Comparison of ENCODE assay signal across 23 cellular contexts in the genomic region with DNA sequence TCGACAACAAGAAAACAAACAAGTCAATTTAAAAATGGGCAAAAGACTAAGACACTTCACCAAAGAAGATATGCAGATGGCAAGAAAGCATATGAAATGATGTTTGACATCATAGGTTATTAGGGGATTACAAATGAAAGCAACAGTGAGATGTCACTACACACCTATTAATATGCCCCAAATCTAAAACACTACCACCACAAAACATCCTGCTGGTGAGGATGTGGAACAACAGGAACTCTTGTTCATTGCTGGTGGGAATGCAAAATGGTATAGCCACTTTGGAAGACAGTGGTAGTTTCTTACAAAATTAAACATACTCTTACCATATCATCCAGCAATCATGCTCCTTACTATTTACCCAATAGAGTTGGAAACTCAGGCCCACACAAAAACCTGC. TPM values are rescaled to one million over a fixed set of nuclear protein-coding genes. Genes with fewer than 3 reads are reported as not detected.
DNase-seq lines count a peak whose midpoint lies in the region; ATAC-seq and TF ChIP-seq lines count a peak whose summit lies in the region.
"Had no signal": no experiment of that assay in that cellular context is flagged by ENCODE, and none has a peak within 500 bp of the region (broad histone marks: within the 10 kb centered on the region; RNA-seq: fewer than 3 reads in every experiment).

No MANE protein-coding gene starts in this region.

- POLR2A ChIA-PET in PC-3 (lab: Charles Lee; ENCODE audit: unreplicated experiment): no interaction called here

- BruUV-seq in PC-3 (replicated peaks; lab: Mats Ljungman, UMichigan): no TSS peak

- H3K27ac ChIP-seq in PC-3 (ENCODE audit: low read length) (no peak overlapping the region), lower lobe of right lung (no peak overlapping the region)
- H3K27ac ChIP-seq: right lobe of liver, testis had no signal

- ATAC-seq in PC-3 (no peak), lower lobe of right lung (no peak), GM18909 (IDR thresholded peaks at IDR 0.05; ENCODE audit: poor library complexity, unreplicated experiment) (no peak)
- no peak for ATAC-seq in activated T-cell treated with anti-CD3 and anti-CD28 coated beads, Interleukin-2, amount 50 U/mL, for 4 hours
- ATAC-seq: effector memory CD8-positive, alpha-beta T cell; left ventricle myocardium superior; right lobe of liver; stimulated activated effector memory CD8-positive, alpha-beta T cell treated with anti-CD3 and anti-CD28 coated beads, Interleukin-12 subunit alpha, Interleukin-12 subunit beta, amount 100 ng/mL, for 72 hours had no signal

- no peaks in the 10 kb centered on the region for H3K79me2 ChIP-seq in PC-3 (ENCODE audit: low read length)

- DNase-seq in ACHN (peak; percentile 4), PC-3 (peak; percentile 16), epithelial cell of esophagus (ENCODE audit: low read depth) (no peak), lower lobe of right lung (no peak), SIG-M5 (lab: John Stamatoyannopoulos, UW) (no peak)
- no peak for DNase-seq in activated T-cell treated with anti-CD3 and anti-CD28 coated beads, Interleukin-2, amount 50 U/mL, for 4 hours
- DNase-seq: activated CD4-positive, alpha-beta T cell treated with anti-CD3 and anti-CD28 coated beads, Interleukin-2, amount 50 U/mL, for 1 hour; anterior cingulate cortex; effector memory CD8-positive, alpha-beta T cell; immature natural killer cell; left ventricle myocardium superior; NCI-H1092; NCI-H2029 treated with DMSO at 0.1 percent for 48 hours; NCI-H510A treated with DMSO at 0.1 percent for 48 hours; occipital lobe; right lobe of liver; testis had no signal

- no peaks in the 10 kb centered on the region for H3K36me3 Mint-ChIP-seq in activated T-cell treated with anti-CD3 and anti-CD28 coated beads, Interleukin-2, amount 50 U/mL, for 4 hours (ENCODE audit: insufficient read depth)
- H3K36me3 Mint-ChIP-seq: CD4-positive, CD25-positive, alpha-beta regulatory T cell; stimulated activated effector memory CD8-positive, alpha-beta T cell treated with anti-CD3 and anti-CD28 coated beads, Interleukin-12 subunit alpha, Interleukin-12 subunit beta, amount 100 ng/mL, for 72 hours had no signal

- intact Hi-C loops in PC-3 (cut with micrococcal nuclease) (loop anchor here (5.0 kb wide), 1 partner anchor 51 kb away; no protein-coding TSS in a partner anchor), lower lobe of right lung (cut with DNase I) (no loop called here)

- H3K4me2 ChIP-seq in PC-3 (ENCODE audit: low read length): no peak overlapping the region

- H3K4me3 Mint-ChIP-seq in activated T-cell treated with anti-CD3 and anti-CD28 coated beads, Interleukin-2, amount 50 U/mL, for 4 hours: no peak overlapping the region
- H3K4me3 Mint-ChIP-seq: CD4-positive, CD25-positive, alpha-beta regulatory T cell; effector memory CD8-positive, alpha-beta T cell; immature natural killer cell; stimulated activated effector memory CD8-positive, alpha-beta T cell treated with anti-CD3 and anti-CD28 coated beads, Interleukin-12 subunit alpha, Interleukin-12 subunit beta, amount 100 ng/mL, for 72 hours had no signal

- in situ Hi-C loops in ACHN (cut with HindIII; ENCODE audit: low pct_ligation_motif_present, low pct_unique_long_range_greater_than_20kb, low sequenced_read_pairs): no loop called here

- H3F3A ChIP-seq in PC-3 (ENCODE audit: low read length, unreplicated experiment): no peaks in the 10 kb centered on the region

- H3K4me3 ChIP-seq in GM12875 (ENCODE audit: low read depth, low read length) (no peak overlapping the region), PC-3 (ENCODE audit: low read length) (no peak overlapping the region), epithelial cell of esophagus (ENCODE audit: low read length) (no peak overlapping the region), lower lobe of right lung (no peak overlapping the region)
- H3K4me3 ChIP-seq: HAP-1, right lobe of liver, testis had no signal

- H3K27me3 ChIP-seq in PC-3 (ENCODE audit: low read length): no peaks in the 10 kb centered on the region
- no peaks in the 10 kb centered on the region for H3K27me3 ChIP-seq in lower lobe of right lung (ENCODE audit: low read depth)
- H3K27me3 ChIP-seq: right lobe of liver, testis had no signal

- CTCF ChIA-PET in PC-3 (lab: Charles Lee): no interaction called here

- no peaks in the 10 kb centered on the region for H3K4me1 Mint-ChIP-seq in activated T-cell treated with anti-CD3 and anti-CD28 coated beads, Interleukin-2, amount 50 U/mL, for 4 hours (ENCODE audit: low read depth)
- H3K4me1 Mint-ChIP-seq: CD4-positive, CD25-positive, alpha-beta regulatory T cell; immature natural killer cell; stimulated activated effector memory CD8-positive, alpha-beta T cell treated with anti-CD3 and anti-CD28 coated beads, Interleukin-12 subunit alpha, Interleukin-12 subunit beta, amount 100 ng/mL, for 72 hours had no signal

- H3K9me3 Mint-ChIP-seq in activated T-cell treated with anti-CD3 and anti-CD28 coated beads, Interleukin-2, amount 50 U/mL, for 4 hours: no peaks in the 10 kb centered on the region
- H3K9me3 Mint-ChIP-seq: CD4-positive, CD25-positive, alpha-beta regulatory T cell; effector memory CD8-positive, alpha-beta T cell; immature natural killer cell; stimulated activated effector memory CD8-positive, alpha-beta T cell treated with anti-CD3 and anti-CD28 coated beads, Interleukin-12 subunit alpha, Interleukin-12 subunit beta, amount 100 ng/mL, for 72 hours had no signal

- no peaks in the 10 kb centered on the region for H3K9me2 ChIP-seq in PC-3 (replicated peaks; ENCODE audit: low read length)

- H3K36me3 ChIP-seq in PC-3 (ENCODE audit: low read depth, low read length) (no peaks in the 10 kb centered on the region), lower lobe of right lung (no peaks in the 10 kb centered on the region)
- H3K36me3 ChIP-seq: HAP-1, right lobe of liver had no signal

- peaks cover 11% of the 10 kb centered on the region for H3K27me3 Mint-ChIP-seq in activated T-cell treated with anti-CD3 and anti-CD28 coated beads, Interleukin-2, amount 50 U/mL, for 4 hours (ENCODE audit: low read depth)

- H2AFZ ChIP-seq in PC-3 (ENCODE audit: low read length): no peak overlapping the region

- TF ChIP-seq CTCF in GM12875 (IDR thresholded peaks at IDR 0.05; ENCODE audit: borderline replicate concordance, insufficient read depth, low read depth, low read length) (peak; percentile 14; the same call in 1 of the 2 replicates), PC-3 (conservative IDR thresholded peaks at IDR 0.05; ENCODE audit: low read depth, low read length) (peak; percentile 42), epithelial cell of esophagus (IDR thresholded peaks at IDR 0.05; ENCODE audit: insufficient read depth, low read depth, low read length, missing control alignments) (peak; percentile 19), lower lobe of right lung (IDR thresholded peaks at IDR 0.05) (no peak)

- no peak overlapping the region for H3K9ac ChIP-seq in PC-3 (ENCODE audit: low read length)

- no peaks in the 10 kb centered on the region for H3K9me3 ChIP-seq in PC-3 (ENCODE audit: low read length)
- no peaks in the 10 kb centered on the region for H3K9me3 ChIP-seq in lower lobe of right lung
- H3K9me3 ChIP-seq: HAP-1, right lobe of liver, testis had no signal

- H4K20me1 ChIP-seq in PC-3 (ENCODE audit: low read length): no peaks in the 10 kb centered on the region

- H3K4me1 ChIP-seq in PC-3 (ENCODE audit: insufficient read depth, low read length): no peaks in the 10 kb centered on the region
- no peaks in the 10 kb centered on the region for H3K4me1 ChIP-seq in lower lobe of right lung
- H3K4me1 ChIP-seq: testis had no signal

RNA-seq across cellular contexts. Expression of gene PRRG4, which starts 29.0 kb away (rescaled TPM):
- 12.9 and 17.9 TPM in 2 replicates for total RNA-seq in PC-3 (2014; rRNA removed)
- 12.0 TPM for total RNA-seq in lower lobe of right lung
- total RNA-seq in activated T-cell treated with anti-CD3 and anti-CD28 coated beads, Interleukin-2, amount 50 U/mL, for 4 hours: under 1 TPM; 0.45 to 0.68 (median 0.56) TPM
- total RNA-seq: chondrocyte had no signal

RNA-seq across cellular contexts. Expression of gene QSER1, which starts 33.9 kb away (rescaled TPM):
- total RNA-seq in PC-3 (2014; rRNA removed) (19.4 and 29.8 TPM in 2 replicates), lower lobe of right lung (27.6 TPM)
- 10 to 100 TPM in 1 of 3 donors, 1 to 10 TPM in 2; 9.0 to 10.4 (median 9.2) TPM for total RNA-seq in activated T-cell treated with anti-CD3 and anti-CD28 coated beads, Interleukin-2, amount 50 U/mL, for 4 hours

Comparison
In these comparisons a context has a peak if more than half of its experiments do, and no peak if none do; other contexts are left out.
1. DNase-seq: peak in ACHN (single experiment) and PC-3 (single experiment); none in epithelial cell of esophagus (single experiment), lower lobe of right lung (single experiment), activated T-cell treated with anti-CD3 and anti-CD28 coated beads, Interleukin-2, amount 50 U/mL, for 4 hours (single experiment) and SIG-M5 (single experiment).